In genomic region chr3:72655151-72655551, GRCh38 we compare ENCODE assay signal across 13 cellular contexts.
DNase-seq lines count a peak whose midpoint lies in the region; ATAC-seq and TF ChIP-seq lines count a peak whose summit lies in the region.
"Had no signal": no experiment of that assay in that cellular context is flagged by ENCODE, and none has a peak within 500 bp of the region (broad histone marks: within the 10 kb centered on the region; RNA-seq: fewer than 3 reads in every experiment).

No MANE protein-coding gene starts in this region.

- H3K9ac ChIP-seq in H9 (ENCODE audit: extremely low read depth, insufficient read length, low read length) = no peak overlapping the region

- WGBS in H9 (ENCODE audit: extremely low coverage, insufficient read length, low lambda C conversion rate) = no CpG with 5 or more reads among the region's 26 CpGs

- no peak overlapping the region for H2BK20ac ChIP-seq in H9 (ENCODE audit: low read depth, low read length, poor library complexity, severe bottlenecking)

- H2AFZ ChIP-seq in H9 (ENCODE audit: low read length) = no peak overlapping the region

- H3K9me3 Mint-ChIP-seq in H9 = peaks cover 3 to 4% of the 10 kb centered on the region in 2 experiments; a peak in 3 of 5 replicates
- H3K9me3 Mint-ChIP-seq: CD8-positive, alpha-beta memory T cell had no signal

- H2BK5ac ChIP-seq in H9 (ENCODE audit: insufficient read length, low read length) = no peak overlapping the region

- no peaks in the 10 kb centered on the region for H3K23me2 ChIP-seq in H9 (ENCODE audit: insufficient read length, low read depth, low read length, poor library complexity, severe bottlenecking)

- no peak overlapping the region for H3K4ac ChIP-seq in H9 (ENCODE audit: low read depth, low read length)

- intact Hi-C loops in dorsolateral prefrontal cortex (cut with DNase I) = no loop called here
- intact Hi-C loops in sciatic nerve (cut with DNase I) = no loop called here

- H3K27me3 Mint-ChIP-seq in H9 (ENCODE audit: low read depth) = peaks cover 5% of the 10 kb centered on the region

- no peak overlapping the region for H2BK15ac ChIP-seq in H9 (ENCODE audit: low read depth, low read length)

- H3K36me3 Mint-ChIP-seq in H9 (ENCODE audit: insufficient read depth in 1 of 3, low read depth in 3 of 3) = peaks cover 0 to 1% (median 0%) of the 10 kb centered on the region in 3 experiments; a peak in 1 of 7 replicates

- H3T11ph ChIP-seq in H9 (ENCODE audit: low read length) = no peak overlapping the region

- no peak overlapping the region for H4K91ac ChIP-seq in H9 (ENCODE audit: insufficient read length, low read depth, low read length)

- peak overlapping the region in 58 of 59 donors; percentile 23 to 70 (median 52) for H3K4me3 ChIP-seq in dorsolateral prefrontal cortex

- H2BK12ac ChIP-seq in H9 (ENCODE audit: insufficient read length, low read depth, low read length) = no peak overlapping the region

- no peak overlapping the region for H3K23ac ChIP-seq in H9 (ENCODE audit: insufficient read length, low read depth, low read length)

- no peak overlapping the region for H3K27ac Mint-ChIP-seq in H9
- H3K27ac Mint-ChIP-seq: activated CD8-positive, alpha-beta memory T cell treated with anti-CD3 and anti-CD28 coated beads, Interleukin-2, amount 10 ng/mL, durations not matched to agents 7 days and 5 days; activated naive CD8-positive, alpha-beta T cell treated with anti-CD3 and anti-CD28 coated beads, Interleukin-2, amount 50 U/mL, for 24 hours; CD8-positive, alpha-beta memory T cell had no signal

- no peak overlapping the region for H3K56ac ChIP-seq in H9 (ENCODE audit: insufficient read length, low read depth, low read length)

- no peaks in the 10 kb centered on the region for H3K9me3 ChIP-seq in H9 (ENCODE audit: control insufficient read depth, low read depth, low read length)

- DNase-seq in H9 (peak; percentile 91), dorsolateral prefrontal cortex (peak in 6 of 10 donors; percentile 16 to 57 (median 32)), kidney tubule cell (ENCODE audit: low spot score) (peak; percentile 6), sciatic nerve (ENCODE audit: low spot score) (no peak), NOMO-1 treated with DMSO at 0.1 percent for 48 hours (lab: John Stamatoyannopoulos, UW; ENCODE audit: unreplicated experiment) (no peak), NCI-H1694 treated with DMSO at 0.1 percent for 48 hours (lab: John Stamatoyannopoulos, UW) (no peak)
- no peak for DNase-seq in activated naive CD4-positive, alpha-beta T cell treated with anti-CD3 and anti-CD28 coated beads, Interleukin-2, amount 50 U/mL, for 16 hours
- DNase-seq: activated CD8-positive, alpha-beta memory T cell treated with anti-CD3 and anti-CD28 coated beads, Interleukin-2, amount 10 ng/mL, durations not matched to agents 7 days and 5 days; activated naive CD8-positive, alpha-beta T cell treated with anti-CD3 and anti-CD28 coated beads, Interleukin-2, amount 50 U/mL, for 24 hours; CD8-positive, alpha-beta memory T cell; NCI-H1105 treated with DMSO at 0.1 percent for 48 hours; T-helper 2 cell had no signal

- no peaks in the 10 kb centered on the region for H3K79me1 ChIP-seq in H9 (ENCODE audit: insufficient read depth, low read depth, low read length, poor library complexity, severe bottlenecking)

- H3K79me2 ChIP-seq in H9 (ENCODE audit: insufficient read depth, low read length) = no peaks in the 10 kb centered on the region; the same call in 1 of the 2 replicates

- ATAC-seq in sciatic nerve (peak; percentile 64), GM19328 (IDR thresholded peaks at IDR 0.05; ENCODE audit: unreplicated experiment) (no peak)
- ATAC-seq: activated CD8-positive, alpha-beta memory T cell treated with anti-CD3 and anti-CD28 coated beads, Interleukin-2, amount 10 ng/mL, durations not matched to agents 7 days and 5 days; activated naive CD8-positive, alpha-beta T cell treated with anti-CD3 and anti-CD28 coated beads, Interleukin-2, amount 50 U/mL, for 24 hours had no signal

- no peak overlapping the region for H3K18ac ChIP-seq in H9 (ENCODE audit: insufficient read length, low read depth, low read length)

- no peak; the same call in 2 of the 3 replicates for TF ChIP-seq CTCF in H9 (conservative IDR thresholded peaks at IDR 0.05)
- no peak for TF ChIP-seq CTCF in dorsolateral prefrontal cortex (IDR thresholded peaks at IDR 0.05 in 54 of 56, conservative IDR thresholded peaks at IDR 0.05 in 2 of 56; ENCODE audit: low read depth in 1 of 56, partially characterized antibody in 56 of 56)

- H3K27me3 ChIP-seq in H9 (ENCODE audit: insufficient read depth, low read length) (no peaks in the 10 kb centered on the region), dorsolateral prefrontal cortex (no peaks in the 10 kb centered on the region)

- H2BK120ac ChIP-seq in H9 (ENCODE audit: low read depth, low read length, poor library complexity, severe bottlenecking) = no peak overlapping the region

- no peak overlapping the region for H2AK5ac ChIP-seq in H9 (ENCODE audit: insufficient read length, low read length)

- no peak overlapping the region for H3K4me2 ChIP-seq in H9 (ENCODE audit: insufficient read depth, insufficient read length, low read length)

- H4K20me1 ChIP-seq in H9 (ENCODE audit: control insufficient read depth, insufficient read depth, insufficient read length) = no peaks in the 10 kb centered on the region

- H4K5ac ChIP-seq in H9 (ENCODE audit: insufficient read length, low read depth, low read length) = no peak overlapping the region

- H3K4me3 Mint-ChIP-seq in H9 = peak overlapping the region in 1 of 2 experiments; percentile 40; a peak in 2 of 5 replicates
- H3K4me3 Mint-ChIP-seq: activated CD8-positive, alpha-beta memory T cell treated with anti-CD3 and anti-CD28 coated beads, Interleukin-2, amount 10 ng/mL, durations not matched to agents 7 days and 5 days; activated naive CD8-positive, alpha-beta T cell treated with anti-CD3 and anti-CD28 coated beads, Interleukin-2, amount 50 U/mL, for 24 hours; CD8-positive, alpha-beta memory T cell had no signal

- no peak overlapping the region for H4K8ac ChIP-seq in H9 (replicated peaks; ENCODE audit: insufficient read length, low read depth, low read length)

- peaks cover 8 to 15% of the 10 kb centered on the region in 2 experiments for H3K4me1 Mint-ChIP-seq in H9

- no peaks in the 10 kb centered on the region; the same call in 1 of the 2 replicates for H3K4me1 ChIP-seq in H9 (ENCODE audit: insufficient read depth, low read length)

- H3K14ac ChIP-seq in H9 (ENCODE audit: insufficient read depth, low read length) = no peak overlapping the region

- H3K27ac ChIP-seq in H9 (ENCODE audit: insufficient read length, low read depth, low read length) (no peak overlapping the region), dorsolateral prefrontal cortex (peak overlapping the region in 16 of 59 donors; percentile 0 to 72 (median 28))

Comparison
In these comparisons a context has a peak if more than half of its experiments do, and no peak if none do; other contexts are left out.
1. DNase-seq: peak in H9 (single experiment), dorsolateral prefrontal cortex (6 of 10) and kidney tubule cell (single experiment); none in sciatic nerve (single experiment), NOMO-1 treated with DMSO at 0.1 percent for 48 hours (single experiment), NCI-H1694 treated with DMSO at 0.1 percent for 48 hours (single experiment) and activated naive CD4-positive, alpha-beta T cell treated with anti-CD3 and anti-CD28 coated beads, Interleukin-2, amount 50 U/mL, for 16 hours (single experiment).